ENCODE assay signal across 35 cellular contexts in genomic region chrX:87049567-87049966, GRCh38.
DNase-seq lines count a peak whose midpoint lies in the region; ATAC-seq, FAIRE-seq and TF ChIP-seq lines count a peak whose summit lies in the region.
"Had no signal": no experiment of that assay in that cellular context is flagged by ENCODE, and none has a peak within 500 bp of the region (broad histone marks: within the 10 kb centered on the region; RNA-seq: fewer than 3 reads in every experiment).

No MANE protein-coding gene starts in this region.

- no peak overlapping the region for H3K27ac ChIP-seq in heart left ventricle
- no peak overlapping the region for H3K27ac ChIP-seq in kidney (ENCODE audit: low read depth in 2 of 2, low read length in 2 of 2)
- H3K27ac ChIP-seq: 22Rv1; A549; BLaER1; BLaER1 treated with 17β-estradiol and CSF1 and Interleukin-3, amounts not matched to agents 10 nM and 100 nM; C4-2B had no signal

- H3K36me3 Mint-ChIP-seq in chondrocyte (ENCODE audit: low read depth) = no peaks in the 10 kb centered on the region
- H3K36me3 Mint-ChIP-seq in effector memory CD8-positive, alpha-beta T cell (ENCODE audit: insufficient read depth) = no peaks in the 10 kb centered on the region
- H3K36me3 Mint-ChIP-seq: CD14-positive monocyte; CD4-positive, alpha-beta memory T cell; CD4-positive, CD25-positive, alpha-beta regulatory T cell; CD8-positive, alpha-beta memory T cell; CD8-positive, alpha-beta T cell had no signal

- no peak for TF ChIP-seq POLR2A in heart left ventricle (IDR thresholded peaks at IDR 0.05)

- 68 to 80% (median 76%) methylated on average over 3 of the region's 3 CpGs for WGBS in heart left ventricle, 4 donors

- H3K4me3 ChIP-seq in heart left ventricle = no peak overlapping the region
- H3K4me3 ChIP-seq in kidney (ENCODE audit: low read length in 2 of 2) = no peak overlapping the region
- H3K4me3 ChIP-seq: A549; BLaER1; BLaER1 treated with 17β-estradiol and CSF1 and Interleukin-3, amounts not matched to agents 10 nM and 100 nM had no signal

- H3K4me3 Mint-ChIP-seq in chondrocyte (ENCODE audit: unreplicated experiment) = no peak overlapping the region
- H3K4me3 Mint-ChIP-seq in effector memory CD8-positive, alpha-beta T cell = no peak overlapping the region
- H3K4me3 Mint-ChIP-seq: B cell; CD14-positive monocyte; CD4-positive, alpha-beta memory T cell; CD4-positive, alpha-beta T cell; CD4-positive, CD25-positive, alpha-beta regulatory T cell; CD8-positive, alpha-beta memory T cell; CD8-positive, alpha-beta T cell had no signal

- intact Hi-C loops in left ventricle myocardium superior (cut with micrococcal nuclease) = no loop called here
- intact Hi-C loops in heart left ventricle (cut with DNase I) = no loop called here
- intact Hi-C loops in kidney (cut with DNase I) = no loop called here

- peaks cover 12% of the 10 kb centered on the region for H3K9me3 Mint-ChIP-seq in chondrocyte (ENCODE audit: low read depth)
- H3K9me3 Mint-ChIP-seq in effector memory CD8-positive, alpha-beta T cell = peaks cover 5 to 8% of the 10 kb centered on the region in 2 donors

- TF ChIP-seq CTCF in heart left ventricle (IDR thresholded peaks at IDR 0.05) = no peak
- no peak for TF ChIP-seq CTCF in chondrocyte (IDR thresholded peaks at IDR 0.05)
- TF ChIP-seq CTCF in kidney (IDR thresholded peaks at IDR 0.05; ENCODE audit: borderline replicate concordance, extremely low read depth, insufficient read depth) = no peak

- H3K4me1 ChIP-seq in heart left ventricle = no peaks in the 10 kb centered on the region
- no peaks in the 10 kb centered on the region for H3K4me1 ChIP-seq in kidney (ENCODE audit: control insufficient read depth in 1 of 2, insufficient read depth in 1 of 2, low read depth in 1 of 2, low read length in 2 of 2)
- H3K4me1 ChIP-seq: A549; BE2C; BLaER1; BLaER1 treated with 17β-estradiol and CSF1 and Interleukin-3, amounts not matched to agents 10 nM and 100 nM; Caco-2 had no signal

- H3K9me3 ChIP-seq in heart left ventricle (no peaks in the 10 kb centered on the region), kidney (ENCODE audit: control insufficient read depth in 1 of 2, low read length in 2 of 2) (no peaks in the 10 kb centered on the region)
- H3K9me3 ChIP-seq: A549, BE2C, BLaER1, Caco-2 had no signal

- H3K27me3 Mint-ChIP-seq in chondrocyte (ENCODE audit: low read depth) = no peaks in the 10 kb centered on the region
- H3K27me3 Mint-ChIP-seq in effector memory CD8-positive, alpha-beta T cell = no peaks in the 10 kb centered on the region
- H3K27me3 Mint-ChIP-seq: B cell; CD4-positive, alpha-beta memory T cell; CD4-positive, alpha-beta T cell; CD4-positive, CD25-positive, alpha-beta regulatory T cell had no signal

- H3K27ac Mint-ChIP-seq in chondrocyte (ENCODE audit: unreplicated experiment) = no peak overlapping the region
- H3K27ac Mint-ChIP-seq in effector memory CD8-positive, alpha-beta T cell = no peak overlapping the region
- H3K27ac Mint-ChIP-seq: B cell; CD4-positive, alpha-beta memory T cell; CD4-positive, alpha-beta T cell; CD4-positive, CD25-positive, alpha-beta regulatory T cell; CD8-positive, alpha-beta T cell had no signal

- ATAC-seq in left ventricle myocardium superior (no peak), heart left ventricle (no peak)
- no peak for ATAC-seq in effector memory CD8-positive, alpha-beta T cell (replicated peaks)
- ATAC-seq: A549; CD8-positive, alpha-beta T cell had no signal

- H3K4me1 Mint-ChIP-seq in chondrocyte (ENCODE audit: low read depth) = no peaks in the 10 kb centered on the region
- H3K4me1 Mint-ChIP-seq in effector memory CD8-positive, alpha-beta T cell (ENCODE audit: low read depth in 2 of 2) = no peaks in the 10 kb centered on the region
- H3K4me1 Mint-ChIP-seq: B cell; CD14-positive monocyte; CD4-positive, alpha-beta memory T cell; CD4-positive, CD25-positive, alpha-beta regulatory T cell; CD8-positive, alpha-beta memory T cell had no signal

- H3K36me3 ChIP-seq in heart left ventricle (no peaks in the 10 kb centered on the region), kidney (ENCODE audit: control insufficient read depth in 1 of 2, insufficient read depth in 2 of 2, low read length in 2 of 2) (no peaks in the 10 kb centered on the region)
- H3K36me3 ChIP-seq: BE2C; BLaER1; BLaER1 treated with 17β-estradiol and CSF1 and Interleukin-3, amounts not matched to agents 10 nM and 100 nM had no signal

- FAIRE-seq in kidney (lab: Jason Lieb, UNC) = no peak
- FAIRE-seq: A204.1, A549, D721Med had no signal

- H3K9ac ChIP-seq in kidney (ENCODE audit: low read length in 2 of 2) = no peak overlapping the region
- H3K9ac ChIP-seq: BLaER1; BLaER1 treated with 17β-estradiol and CSF1 and Interleukin-3, amounts not matched to agents 10 nM and 100 nM had no signal

- DNase-seq in left ventricle myocardium superior = peak; percentile 11
- DNase-seq in heart left ventricle = no peak
- peak; percentile 72 for DNase-seq in chondrocyte (ENCODE audit: low spot score)
- DNase-seq in kidney = peak; percentile 27
- no peak for DNase-seq in NCI-H446 (lab: John Stamatoyannopoulos, UW)
- no peak for DNase-seq in effector memory CD8-positive, alpha-beta T cell
- DNase-seq: 8988T; ACHN; AML-193; BE2C; C1 segment of cervical spinal cord; Caco-2; Calu3; CD4-positive, alpha-beta memory T cell; CD4-positive, alpha-beta T cell; CD4-positive, CD25-positive, alpha-beta regulatory T cell; CD8-positive, alpha-beta memory T cell; CD8-positive, alpha-beta T cell; COR-L47; DMS 273 treated with DMSO at 0.1 percent for 48 hours; DMS153; DMS53; DMS79; DMS79 treated with DMSO at 0.1 percent for 48 hours; DND-41; EL had no signal

- H3K27me3 ChIP-seq in heart left ventricle = no peaks in the 10 kb centered on the region
- H3K27me3 ChIP-seq: BE2C had no signal

Comparison
In these comparisons a context has a peak if more than half of its experiments do, and no peak if none do; other contexts are left out.
1. DNase-seq: peak in left ventricle myocardium superior (single experiment), chondrocyte (single experiment) and kidney (single experiment); none in heart left ventricle (0 of 5), NCI-H446 (0 of 2) and effector memory CD8-positive, alpha-beta T cell (0 of 3).